8 cellular contexts compared by ENCODE assay signal in genomic region chr10:95906675-95907453, GRCh38. TPM values are rescaled to one million over a fixed set of nuclear protein-coding genes. Genes with fewer than 3 reads are reported as not detected.
A peak's percentile ranks its signal among the peaks of the same experiment; 100 is the strongest.
DNase-seq lines count a peak whose midpoint lies in the region; ATAC-seq and FAIRE-seq lines count a peak whose summit lies in the region.

No MANE protein-coding gene starts in this region.

- no peak overlapping the region for H3K23ac ChIP-seq in mesendoderm (ENCODE audit: low read length)

- peak overlapping the region; percentile 35 for H3K4me2 ChIP-seq in mesendoderm (ENCODE audit: low read length)

- H2BK15ac ChIP-seq in mesendoderm (replicated peaks; ENCODE audit: low read depth), result no peak overlapping the region

- peak overlapping the region; percentile 85 for H3K18ac ChIP-seq in mesendoderm (ENCODE audit: low read length)

- peak overlapping the region; percentile 62 for H3K9ac ChIP-seq in mesendoderm (ENCODE audit: low read length)

- DNase-seq in NCI-H446 (lab: John Stamatoyannopoulos, UW) (peak; percentile 1 to 22), NCI-H446 treated with DMSO at 0.1 percent for 48 hours (lab: John Stamatoyannopoulos, UW) (no peak), NCI-H1694 treated with DMSO at 0.1 percent for 48 hours (lab: John Stamatoyannopoulos, UW) (peak; percentile 33), mesendoderm (peak; percentile 66)
- peak; percentile 54 to 61 for DNase-seq in activated CD4-positive, alpha-beta T cell treated with anti-CD3 and anti-CD28 coated beads, Interleukin-2, amount 50 U/mL, for 48 hours
- DNase-seq in stimulated activated CD8-positive, alpha-beta memory T cell treated with anti-CD3 and anti-CD28 coated beads, Interleukin-4, amount 100 ng/mL, for 1 hour (ENCODE audit: low read depth in 2 of 2, low spot score in 1 of 2), result peak; percentile 5 to 8

- ATAC-seq in HG02623 (IDR thresholded peaks at IDR 0.05; ENCODE audit: unreplicated experiment), result peak; percentile 26

- H3K79me2 ChIP-seq in mesendoderm (ENCODE audit: control insufficient read depth, insufficient read depth, low read length), result no peaks in the 10 kb centered on the region

- peak overlapping the region; percentile 55 for H3K4me3 ChIP-seq in mesendoderm (ENCODE audit: low read length)

- no CpG with 5 or more reads among the region's 22 CpGs for WGBS in mesendoderm (ENCODE audit: extremely low coverage, insufficient coverage, low lambda C conversion rate)

- H2BK120ac ChIP-seq in mesendoderm (ENCODE audit: low read depth, low read length), result no peak overlapping the region

- no peak overlapping the region for H4K5ac ChIP-seq in mesendoderm (ENCODE audit: low read length)

- peak overlapping the region; percentile 90 for H3K56ac ChIP-seq in mesendoderm (ENCODE audit: low read length)

- H4K8ac ChIP-seq in mesendoderm (ENCODE audit: low read depth, low read length), result no peak overlapping the region

- peak overlapping the region; percentile 1 for H3K27ac ChIP-seq in mesendoderm (ENCODE audit: low read depth, low read length)

- no peak overlapping the region for H2BK5ac ChIP-seq in mesendoderm (ENCODE audit: low read length)

- peaks cover 1% of the 10 kb centered on the region for H3K79me1 ChIP-seq in mesendoderm (ENCODE audit: low read length)

- H3K4ac ChIP-seq in mesendoderm (ENCODE audit: low read depth, low read length), result no peak overlapping the region

- H2AK5ac ChIP-seq in mesendoderm (ENCODE audit: low read length), result no peak overlapping the region

- peak; percentile 18 for FAIRE-seq in endometrium (lab: Jason Lieb, UNC)

- no peaks in the 10 kb centered on the region for H3K27me3 ChIP-seq in mesendoderm (ENCODE audit: insufficient read depth, low read length, poor library complexity)

- H3K4me1 ChIP-seq in mesendoderm (ENCODE audit: control insufficient read depth, low read depth, low read length), result no peaks in the 10 kb centered on the region

- peaks cover 4% of the 10 kb centered on the region for H3K36me3 ChIP-seq in mesendoderm (ENCODE audit: control insufficient read depth, insufficient read depth, low read length)

RNA-seq across cellular contexts. Expression of gene CC2D2B, which starts 0.9 kb away (rescaled TPM):
- 0.31 TPM for polyA plus RNA-seq in mesendoderm (2013, experiment 1 of 2)
- polyA plus RNA-seq in mesendoderm (2013, experiment 2 of 2), result 0.31 TPM
